ENCODE assay signal across 15 cellular contexts in the genomic region with DNA sequence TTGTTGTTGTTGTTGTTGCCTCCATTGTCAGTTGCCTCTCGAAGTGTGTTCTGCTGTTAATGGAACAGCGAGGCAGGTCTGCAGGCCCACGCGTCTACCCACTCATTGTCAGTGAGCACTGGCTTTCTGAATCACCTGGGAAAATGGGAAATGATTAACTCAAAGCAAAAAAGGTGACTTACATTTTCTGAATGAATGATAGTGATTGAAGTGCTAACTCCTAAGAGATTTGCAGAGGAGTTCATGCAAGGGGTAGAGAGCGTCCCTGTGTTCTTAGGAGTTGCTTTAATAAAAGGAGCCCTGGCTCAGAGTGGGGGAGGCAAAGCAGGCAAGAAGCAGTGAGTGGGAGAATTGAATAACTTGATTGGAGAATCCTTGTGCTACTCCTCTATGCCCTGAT.
DNase-seq lines count a peak whose midpoint lies in the region; ATAC-seq and TF ChIP-seq lines count a peak whose summit lies in the region.
"Had no signal": no experiment of that assay in that cellular context is flagged by ENCODE, and none has a peak within 500 bp of the region (broad histone marks: within the 10 kb centered on the region; RNA-seq: fewer than 3 reads in every experiment).

No MANE protein-coding gene starts in this region.

- H4K20me1 ChIP-seq in GM23338 (replicated peaks; ENCODE audit: insufficient read depth) (no peaks in the 10 kb centered on the region), H9 (ENCODE audit: control insufficient read depth, insufficient read depth, insufficient read length) (no peaks in the 10 kb centered on the region)

- no peak overlapping the region for H2BK5ac ChIP-seq in H9 (ENCODE audit: insufficient read length, low read length)

- no peaks in the 10 kb centered on the region for H3K79me1 ChIP-seq in H9 (ENCODE audit: insufficient read depth, low read depth, low read length, poor library complexity, severe bottlenecking)

- H3K4me3 Mint-ChIP-seq in GM23338 = no peak overlapping the region
- no peak overlapping the region for H3K4me3 Mint-ChIP-seq in H9
- H3K4me3 Mint-ChIP-seq: B cell; CD4-positive, alpha-beta T cell had no signal

- WGBS in H9 (ENCODE audit: extremely low coverage, insufficient read length, low lambda C conversion rate) = no CpG with 5 or more reads among the region's 5 CpGs

- H3K9ac ChIP-seq in H9 (ENCODE audit: extremely low read depth, insufficient read length, low read length) = no peak overlapping the region

- H3K27me3 ChIP-seq in GM23338 (ENCODE audit: insufficient read depth) (no peaks in the 10 kb centered on the region), H9 (ENCODE audit: insufficient read depth, low read length) (no peaks in the 10 kb centered on the region)

- TF ChIP-seq CTCF in GM23338 (conservative IDR thresholded peaks at IDR 0.05; ENCODE audit: low read depth in 2 of 2) (no peak), H9 (conservative IDR thresholded peaks at IDR 0.05) (no peak)

- no peak overlapping the region for H3K4me2 ChIP-seq in GM23338
- H3K4me2 ChIP-seq in H9 (ENCODE audit: insufficient read depth, insufficient read length, low read length) = no peak overlapping the region

- H3K27me3 Mint-ChIP-seq in GM23338 (ENCODE audit: insufficient read depth, low read depth, poor library complexity) (peaks cover 2% of the 10 kb centered on the region), H9 (ENCODE audit: low read depth) (no peaks in the 10 kb centered on the region)
- H3K27me3 Mint-ChIP-seq: B cell; CD4-positive, alpha-beta T cell had no signal

- H3K4me1 Mint-ChIP-seq in GM23338 = peaks cover 12% of the 10 kb centered on the region; the same call in 2 of the 3 replicates
- peaks cover 21 to 22% of the 10 kb centered on the region in 2 experiments for H3K4me1 Mint-ChIP-seq in H9

- no peak overlapping the region for H2BK15ac ChIP-seq in H9 (ENCODE audit: low read depth, low read length)

- H3K23me2 ChIP-seq in H9 (ENCODE audit: insufficient read length, low read depth, low read length, poor library complexity, severe bottlenecking) = no peaks in the 10 kb centered on the region

- H3K56ac ChIP-seq in H9 (ENCODE audit: insufficient read length, low read depth, low read length) = no peak overlapping the region

- no peak overlapping the region for H2BK20ac ChIP-seq in H9 (ENCODE audit: low read depth, low read length, poor library complexity, severe bottlenecking)

- H3K14ac ChIP-seq in H9 (ENCODE audit: insufficient read depth, low read length) = no peak overlapping the region

- no peak overlapping the region for H4K91ac ChIP-seq in H9 (ENCODE audit: insufficient read length, low read depth, low read length)

- H2AFZ ChIP-seq in GM23338 = peak overlapping the region; percentile 47; the same call in 1 of the 2 replicates
- no peak overlapping the region for H2AFZ ChIP-seq in H9 (ENCODE audit: low read length)

- H3K27ac Mint-ChIP-seq in GM23338 (no peak overlapping the region), H9 (no peak overlapping the region)
- H3K27ac Mint-ChIP-seq: B cell; CD4-positive, alpha-beta T cell had no signal

- H4K5ac ChIP-seq in H9 (ENCODE audit: insufficient read length, low read depth, low read length) = no peak overlapping the region

- H3K36me3 Mint-ChIP-seq in GM23338 (ENCODE audit: low read depth) (peaks cover 12% of the 10 kb centered on the region), H9 (ENCODE audit: insufficient read depth in 1 of 3, low read depth in 3 of 3) (peaks cover 6 to 19% (median 9%) of the 10 kb centered on the region in 3 experiments; a peak in 6 of 7 replicates)

- H3K9me2 ChIP-seq in GM23338 (ENCODE audit: insufficient read depth) = no peaks in the 10 kb centered on the region; the same call in 1 of the 2 replicates

- DNase-seq in activated T-cell treated with anti-CD3 and anti-CD28 coated beads for 48 hours (ENCODE audit: low read depth) = peak; percentile 5
- DNase-seq in activated T-cell treated with anti-CD3 and anti-CD28 coated beads for 4 hours = no peak
- no peak for DNase-seq in GM23338 (ENCODE audit: low spot score)
- DNase-seq in caudate nucleus (lab: John Stamatoyannopoulos, UW) = peak in 36 of 61 donors; percentile 4 to 89 (median 38)
- DNase-seq in renal cortical epithelial cell (ENCODE audit: low read depth) = peak; percentile 54
- no peak for DNase-seq in H9
- DNase-seq: ACHN; C1 segment of cervical spinal cord; Calu3; CD4-positive, alpha-beta T cell; DMS 273 treated with DMSO at 0.1 percent for 48 hours had no signal

- H2BK120ac ChIP-seq in H9 (ENCODE audit: low read depth, low read length, poor library complexity, severe bottlenecking) = no peak overlapping the region

- H3F3A ChIP-seq in GM23338 (replicated peaks; ENCODE audit: low read depth) = no peaks in the 10 kb centered on the region

- no peaks in the 10 kb centered on the region for H3K9me3 ChIP-seq in H9 (ENCODE audit: control insufficient read depth, low read depth, low read length)

- H3K4me1 ChIP-seq in GM23338 (ENCODE audit: insufficient read depth) (no peaks in the 10 kb centered on the region), H9 (ENCODE audit: insufficient read depth, low read length) (no peaks in the 10 kb centered on the region)

- H2BK12ac ChIP-seq in H9 (ENCODE audit: insufficient read length, low read depth, low read length) = no peak overlapping the region

- no peak overlapping the region for H3K18ac ChIP-seq in H9 (ENCODE audit: insufficient read length, low read depth, low read length)

- no peak overlapping the region for H3T11ph ChIP-seq in H9 (ENCODE audit: low read length)

- H4K8ac ChIP-seq in H9 (replicated peaks; ENCODE audit: insufficient read length, low read depth, low read length) = no peak overlapping the region

- H3K27ac ChIP-seq in GM23338 (ENCODE audit: low read depth) (no peak overlapping the region), caudate nucleus (ENCODE audit: low read depth, low read length) (no peak overlapping the region), H9 (ENCODE audit: insufficient read length, low read depth, low read length) (no peak overlapping the region)
- H3K27ac ChIP-seq: HL-60 had no signal

- peaks cover 22% of the 10 kb centered on the region for H3K9me3 Mint-ChIP-seq in GM23338
- H3K9me3 Mint-ChIP-seq in H9 = peaks cover 10 to 20% of the 10 kb centered on the region in 2 experiments
- H3K9me3 Mint-ChIP-seq: CD4-positive, alpha-beta T cell had no signal

- no peak overlapping the region for H3K4ac ChIP-seq in H9 (ENCODE audit: low read depth, low read length)

- H3K4me3 ChIP-seq in GM23338 = no peak overlapping the region

- no peaks in the 10 kb centered on the region for H3K36me3 ChIP-seq in GM23338 (ENCODE audit: insufficient read depth)

- no peak overlapping the region for H3K23ac ChIP-seq in H9 (ENCODE audit: insufficient read length, low read depth, low read length)

- H3K79me2 ChIP-seq in GM23338 (replicated peaks; ENCODE audit: insufficient read depth) (no peaks in the 10 kb centered on the region), H9 (ENCODE audit: insufficient read depth, low read length) (no peaks in the 10 kb centered on the region)

- no peak for ATAC-seq in GM23338
- no peak for ATAC-seq in GM19035 (IDR thresholded peaks at IDR 0.05; ENCODE audit: unreplicated experiment)
- ATAC-seq: HCT116 had no signal

- no peak overlapping the region for H2AK5ac ChIP-seq in H9 (ENCODE audit: insufficient read length, low read length)

TF ChIP-seq in GM23338, 12 proteins besides CTCF, POLR2A, EP300 and RAD21 (continues in another document):
- TF ChIP-seq STAT1 (IDR thresholded peaks at IDR 0.05; ENCODE audit: unreplicated experiment) (no peak), EZH2phosphoT487 (IDR thresholded peaks at IDR 0.05; ENCODE audit: unreplicated experiment) (no peak), POLR2AphosphoS5 (IDR thresholded peaks at IDR 0.05; ENCODE audit: low read depth) (no peak), ZNF331 (CRISPR knock-in tag; IDR thresholded peaks at IDR 0.05; ENCODE audit: low read depth) (no peak), CREB1 (CRISPR knock-in tag; IDR thresholded peaks at IDR 0.05; ENCODE audit: low read depth) (no peak)
- TF ChIP-seq, protein P1, sequence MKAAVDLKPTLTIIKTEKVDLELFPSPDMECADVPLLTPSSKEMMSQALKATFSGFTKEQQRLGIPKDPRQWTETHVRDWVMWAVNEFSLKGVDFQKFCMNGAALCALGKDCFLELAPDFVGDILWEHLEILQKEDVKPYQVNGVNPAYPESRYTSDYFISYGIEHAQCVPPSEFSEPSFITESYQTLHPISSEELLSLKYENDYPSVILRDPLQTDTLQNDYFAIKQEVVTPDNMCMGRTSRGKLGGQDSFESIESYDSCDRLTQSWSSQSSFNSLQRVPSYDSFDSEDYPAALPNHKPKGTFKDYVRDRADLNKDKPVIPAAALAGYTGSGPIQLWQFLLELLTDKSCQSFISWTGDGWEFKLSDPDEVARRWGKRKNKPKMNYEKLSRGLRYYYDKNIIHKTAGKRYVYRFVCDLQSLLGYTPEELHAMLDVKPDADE (IDR thresholded peaks at IDR 0.05) = no peak

Comparison
In these comparisons a context has a peak if more than half of its experiments do, and no peak if none do; other contexts are left out.
1. DNase-seq: peak in activated T-cell treated with anti-CD3 and anti-CD28 coated beads for 48 hours (single experiment), caudate nucleus (36 of 61) and renal cortical epithelial cell (single experiment); none in activated T-cell treated with anti-CD3 and anti-CD28 coated beads for 4 hours (single experiment), GM23338 (single experiment) and H9 (single experiment).